ENCODE assay signal across 10 cellular contexts in the genomic region with DNA sequence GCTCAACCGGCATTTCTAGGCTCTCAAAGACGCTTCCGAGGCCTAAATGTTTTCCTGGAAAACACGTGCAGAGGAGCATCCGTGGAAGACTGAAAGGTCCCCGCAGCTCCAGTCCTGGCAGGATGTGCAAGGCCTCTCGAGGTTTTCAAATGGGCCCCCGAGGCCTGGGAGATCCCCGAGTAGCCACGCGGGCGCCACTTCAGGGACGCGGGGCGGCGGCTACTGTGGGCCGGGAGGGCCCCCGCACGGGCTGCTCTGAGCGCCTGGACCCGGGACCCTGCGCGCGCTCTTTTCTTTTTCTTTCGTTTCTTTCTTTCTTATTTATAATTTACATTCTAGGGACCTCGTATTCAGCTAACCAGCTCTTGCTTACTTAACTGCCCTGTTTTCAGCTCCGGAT. TPM values are rescaled to one million over a fixed set of nuclear protein-coding genes. Genes with fewer than 3 reads are reported as not detected.
DNase-seq lines count a peak whose midpoint lies in the region; TF ChIP-seq lines count a peak whose summit lies in the region.
"Had no signal": no experiment of that assay in that cellular context is flagged by ENCODE, and none has a peak within 500 bp of the region (broad histone marks: within the 10 kb centered on the region; RNA-seq: fewer than 3 reads in every experiment).

No MANE protein-coding gene starts in this region.

- peak overlapping the region; percentile 31 for H3K4me3 ChIP-seq in SJSA1
- peak overlapping the region; percentile 58 to 61 for H3K4me3 ChIP-seq in foreskin fibroblast (ENCODE audit: low read depth in 1 of 2, low read length in 2 of 2)
- H3K4me3 ChIP-seq: colonic mucosa had no signal

- H3K27me3 ChIP-seq in SJSA1 (replicated peaks): no peaks in the 10 kb centered on the region

- H3K9me3 ChIP-seq in SJSA1 (replicated peaks): peaks cover 3% of the 10 kb centered on the region; the same call in 1 of the 2 replicates
- H3K9me3 ChIP-seq: colonic mucosa had no signal

- H3K27ac ChIP-seq in SJSA1: no peak overlapping the region
- H3K27ac ChIP-seq: colonic mucosa had no signal

- peaks cover 4% of the 10 kb centered on the region for H3K36me3 ChIP-seq in SJSA1
- H3K36me3 ChIP-seq: colonic mucosa had no signal

- no peak for TF ChIP-seq CTCF in GM10266 (IDR thresholded peaks at IDR 0.05; ENCODE audit: control insufficient read depth, insufficient read depth, low read depth, missing control alignments)
- TF ChIP-seq CTCF in foreskin fibroblast (IDR thresholded peaks at IDR 0.05; ENCODE audit: low read depth, low read length): no peak

- peaks cover 46% of the 10 kb centered on the region for H3K4me1 ChIP-seq in SJSA1 (replicated peaks)
- H3K4me1 ChIP-seq: colonic mucosa had no signal

- DNase-seq in GM10266 (ENCODE audit: extremely low spot score) (peak; percentile 34), SJSA1 (ENCODE audit: low read depth in 1 of 2, low spot score in 2 of 2) (no peak), foreskin fibroblast (peak in 1 of 2 donors; percentile 39), retina (peak; percentile 66), NCI-H187 treated with DMSO at 0.1 percent for 48 hours (lab: John Stamatoyannopoulos, UW) (no peak), epidermal melanocyte (ENCODE audit: insufficient read length, low spot score) (no peak), germinal center (ENCODE audit: low spot score) (no peak)
- DNase-seq: activated CD8-positive, alpha-beta memory T cell treated with anti-CD3 and anti-CD28 coated beads for 24 hours; colonic mucosa; stimulated activated CD4-positive, alpha-beta T cell treated with anti-CD3 and anti-CD28 coated beads, Interleukin-1b, Interleukin-23, amount 100 ng/mL, for 48 hours had no signal

RNA-seq across cellular contexts. Expression of a gene that starts 4.3 kb away (rescaled TPM):
- 16.4 and 16.7 TPM in 2 replicates for total RNA-seq in SJSA1 (2014; rRNA removed; shearing (Covaris generic))

Comparison
In these comparisons a context has a peak if more than half of its experiments do, and no peak if none do; other contexts are left out.
1. DNase-seq: peak in GM10266 (single experiment) and retina (single experiment); none in SJSA1 (0 of 2), NCI-H187 treated with DMSO at 0.1 percent for 48 hours (single experiment), epidermal melanocyte (single experiment) and germinal center (single experiment).